In genomic region chr3:148796799-148797198, GRCh38 we compare ENCODE assay signal across 15 cellular contexts. TPM values are rescaled to one million over a fixed set of nuclear protein-coding genes. Genes with fewer than 3 reads are reported as not detected.
"Had no signal": no experiment of that assay in that cellular context is flagged by ENCODE, and none has a peak within 500 bp of the region (broad histone marks: within the 10 kb centered on the region; RNA-seq: fewer than 3 reads in every experiment).

No MANE protein-coding gene starts in this region.

- H3K4me3 ChIP-seq: adrenal gland, lung, stomach, uterus had no signal

- H3K27me3 ChIP-seq: adrenal gland, stomach, uterus had no signal

- DNase-seq: activated CD4-positive, alpha-beta T cell treated with anti-CD3 and anti-CD28 coated beads, Interleukin-2, amount 50 U/mL, for 1 hour; activated CD4-positive, CD25-positive, alpha-beta regulatory T cell; activated naive CD4-positive, alpha-beta T cell treated with anti-CD3 and anti-CD28 coated beads, Interleukin-2, amount 50 U/mL, for 16 hours; adrenal gland; effector memory CD4-positive, alpha-beta T cell; hippocampal formation; naive B cell; stimulated activated CD4-positive, alpha-beta T cell treated with anti-CD3 and anti-CD28 coated beads, Interleukin-4, amount 100 ng/mL, for 24 hours; stomach; uterus had no signal

- FAIRE-seq: TTC549 had no signal

- H3K9ac ChIP-seq: parathyroid adenoma had no signal

- H3K27ac ChIP-seq: adrenal gland, parathyroid adenoma, stomach, uterus had no signal

- H3K4me1 ChIP-seq: adrenal gland, parathyroid adenoma, stomach, uterus had no signal

- H3K79me2 ChIP-seq: parathyroid adenoma had no signal

- H3K9me3 ChIP-seq: adrenal gland, stomach, uterus had no signal

- H2AFZ ChIP-seq: parathyroid adenoma had no signal

- H3K36me3 ChIP-seq: adrenal gland, stomach, uterus had no signal

RNA-seq across cellular contexts. Expression of gene CPB1, which starts 30.8 kb away (rescaled TPM):
- total RNA-seq: epithelial cell of proximal tubule, renal cortical epithelial cell, uterus had no signal
